ENCODE assay signal across 28 cellular contexts in the genomic region with DNA sequence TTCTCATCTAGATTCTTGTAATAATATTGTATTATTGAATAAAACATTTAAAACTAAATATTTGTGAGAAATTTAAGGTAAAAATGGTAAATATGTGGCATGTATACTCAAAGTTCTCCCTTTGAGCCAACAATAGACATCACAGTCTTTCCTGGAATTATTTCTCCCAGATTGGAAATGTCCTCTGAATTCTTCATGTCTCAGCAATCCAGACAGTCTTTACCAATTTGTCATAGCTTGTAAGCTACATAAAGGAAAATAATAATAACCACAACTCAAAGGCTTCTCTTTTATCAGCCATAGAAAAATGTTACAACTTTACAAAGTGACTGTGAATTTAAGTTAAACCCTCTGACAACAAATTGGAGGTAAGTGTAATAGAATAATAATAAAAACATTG.
"Had no signal": no experiment of that assay in that cellular context is flagged by ENCODE, and none has a peak within 500 bp of the region (broad histone marks: within the 10 kb centered on the region; RNA-seq: fewer than 3 reads in every experiment).

No MANE protein-coding gene starts in this region.

- H3K4me2 ChIP-seq: KMS-11, SK-N-SH had no signal

- H3K27me3 Mint-ChIP-seq: activated CD4-positive, alpha-beta T cell treated with anti-CD3 and anti-CD28 coated beads, Interleukin-2, amount 10 ng/mL, durations not matched to agents 7 days and 5 days had no signal

- H3K9me2 ChIP-seq: SK-N-SH had no signal

- H3K9ac ChIP-seq: KMS-11, SK-N-SH had no signal

- H3K4me1 ChIP-seq: Peyer's patch, SJCRH30 had no signal

- H3K27me3 ChIP-seq: cardiac muscle cell, MG63, Peyer's patch, SJCRH30 had no signal

- H3K9me3 Mint-ChIP-seq: activated CD4-positive, alpha-beta memory T cell treated with anti-CD3 and anti-CD28 coated beads for 36 hours; activated CD4-positive, alpha-beta T cell treated with anti-CD3 and anti-CD28 coated beads, Interleukin-2, amount 10 ng/mL, durations not matched to agents 7 days and 5 days; activated T-helper 2 cell treated with anti-CD3 and anti-CD28 coated beads, Interferon-gamma antibody, Interleukin-2, Interleukin-4, amounts not matched to agents 10 μg/mL and 5 μg/mL and 100 μg/mL, durations not matched to agents 14 hours and 24 hours and 36 hours had no signal

- H3K4me3 ChIP-seq: cardiac muscle cell, MG63, Peyer's patch, SJCRH30 had no signal

- H3K27ac ChIP-seq: cardiac muscle cell, KMS-11, Peyer's patch, RWPE1, SJCRH30, VCaP had no signal

- H3K9me3 ChIP-seq: Peyer's patch, SJCRH30, SK-N-SH had no signal

- H3K36me3 ChIP-seq: cardiac muscle cell, MG63, Peyer's patch, SJCRH30 had no signal

- H3K4me3 Mint-ChIP-seq: activated CD4-positive, alpha-beta memory T cell treated with anti-CD3 and anti-CD28 coated beads for 36 hours; activated CD4-positive, alpha-beta T cell treated with anti-CD3 and anti-CD28 coated beads, Interleukin-2, amount 10 ng/mL, durations not matched to agents 7 days and 5 days; activated naive CD8-positive, alpha-beta T cell treated with anti-CD3 and anti-CD28 coated beads, Interleukin-2, amount 10 ng/mL, durations not matched to agents 7 days and 5 days; brain had no signal

- DNase-seq: activated CD4-positive, alpha-beta memory T cell treated with anti-CD3 and anti-CD28 coated beads for 36 hours; activated CD4-positive, alpha-beta T cell treated with anti-CD3 and anti-CD28 coated beads, Interleukin-2, amount 10 ng/mL, durations not matched to agents 7 days and 5 days; activated CD4-positive, CD25-positive, alpha-beta regulatory T cell; activated CD8-positive, alpha-beta memory T cell treated with anti-CD3 and anti-CD28 coated beads for 24 hours; activated gamma-delta T cell treated with Interleukin-2 at 50 U/mL for 16 hours; activated naive CD4-positive, alpha-beta T cell treated with anti-CD3 and anti-CD28 coated beads, Interleukin-2, amount 50 U/mL, for 16 hours; activated naive CD8-positive, alpha-beta T cell treated with anti-CD3 and anti-CD28 coated beads, Interleukin-2, amount 10 ng/mL, durations not matched to agents 7 days and 5 days; activated T-cell treated with anti-CD3 and anti-CD28 coated beads, Interleukin-2, amount 50 U/mL, for 48 hours; aorta; MG63; MV-4-11; NCI-H1092 treated with DMSO at 0.1 percent for 48 hours; NCI-H1417 treated with DMSO at 0.1 percent for 48 hours; NCI-H1694 treated with DMSO at 0.1 percent for 48 hours; NCI-H2029 treated with DMSO at 0.1 percent for 48 hours; NCI-H446; NCI-H524; Peyer's patch; Right ventricle myocardium superior; SJCRH30; SK-N-SH; T-helper 1 cell had no signal

- H3K4me1 Mint-ChIP-seq: activated CD4-positive, alpha-beta T cell treated with anti-CD3 and anti-CD28 coated beads, Interleukin-2, amount 10 ng/mL, durations not matched to agents 7 days and 5 days; activated naive CD8-positive, alpha-beta T cell treated with anti-CD3 and anti-CD28 coated beads, Interleukin-2, amount 10 ng/mL, durations not matched to agents 7 days and 5 days had no signal

- H3K27ac Mint-ChIP-seq: activated CD4-positive, alpha-beta memory T cell treated with anti-CD3 and anti-CD28 coated beads for 36 hours; activated CD4-positive, alpha-beta T cell treated with anti-CD3 and anti-CD28 coated beads, Interleukin-2, amount 10 ng/mL, durations not matched to agents 7 days and 5 days; activated naive CD8-positive, alpha-beta T cell treated with anti-CD3 and anti-CD28 coated beads, Interleukin-2, amount 10 ng/mL, durations not matched to agents 7 days and 5 days; activated T-helper 2 cell treated with anti-CD3 and anti-CD28 coated beads, Interferon-gamma antibody, Interleukin-2, Interleukin-4, amounts not matched to agents 10 μg/mL and 5 μg/mL and 100 μg/mL, durations not matched to agents 14 hours and 24 hours and 36 hours; brain had no signal

- H3K36me3 Mint-ChIP-seq: activated CD4-positive, alpha-beta memory T cell treated with anti-CD3 and anti-CD28 coated beads for 36 hours; activated naive CD8-positive, alpha-beta T cell treated with anti-CD3 and anti-CD28 coated beads, Interleukin-2, amount 10 ng/mL, durations not matched to agents 7 days and 5 days; brain had no signal
